1 cellular context compared by ENCODE assay signal in the genomic region with DNA sequence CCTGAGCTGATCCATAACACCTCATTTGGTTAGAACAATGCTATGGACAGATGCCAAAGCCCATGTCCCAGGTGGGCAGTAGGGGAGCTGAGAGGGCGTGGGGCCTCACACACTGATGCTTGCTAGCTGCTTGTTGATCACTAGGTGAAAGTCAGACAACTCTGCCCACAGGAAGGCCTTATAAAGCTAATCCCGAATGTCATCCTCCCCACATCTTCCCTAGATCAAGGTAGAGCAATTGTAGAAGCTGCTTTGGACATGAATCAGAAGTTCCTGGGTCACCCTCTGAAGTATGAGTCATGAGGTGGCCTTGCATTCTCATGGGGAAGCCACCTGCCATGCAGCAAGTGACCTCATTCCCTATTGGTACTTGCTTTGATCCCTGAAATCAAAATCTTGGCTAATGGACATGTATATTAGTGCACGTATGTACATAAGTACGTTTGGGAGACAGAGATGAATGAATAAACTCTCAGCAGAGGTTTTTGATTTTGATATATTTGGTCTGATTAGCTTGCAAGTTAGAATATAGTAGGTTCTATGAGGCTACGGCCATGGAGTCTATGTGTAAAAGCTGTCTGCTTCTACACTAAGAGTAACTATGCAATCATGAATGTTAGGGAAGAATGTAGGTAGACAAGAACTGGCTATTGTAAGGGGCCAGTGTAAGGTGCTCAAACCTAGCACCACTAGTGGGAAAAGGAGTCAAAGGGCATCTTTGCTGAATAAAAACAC.
TF ChIP-seq lines count a peak whose summit lies in the region.

No MANE protein-coding gene starts in this region.

TF ChIP-seq in HepG2, 621 proteins besides CTCF, POLR2A, EP300 and RAD21 (continued from another document):
- no peak for TF ChIP-seq ZNF609 (CRISPR knock-in tag; IDR thresholded peaks at IDR 0.05; ENCODE audit: borderline replicate concordance)
- TF ChIP-seq NFKB2 (CRISPR knock-in tag; IDR thresholded peaks at IDR 0.05; ENCODE audit: borderline replicate concordance), result no peak
- no peak for TF ChIP-seq KMT2B (CRISPR knock-in tag; IDR thresholded peaks at IDR 0.05)
- TF ChIP-seq SETDB1 (CRISPR knock-in tag; IDR thresholded peaks at IDR 0.05; ENCODE audit: borderline replicate concordance), result no peak
- TF ChIP-seq TSC22D2 (CRISPR knock-in tag; IDR thresholded peaks at IDR 0.05; ENCODE audit: borderline replicate concordance), result no peak
- TF ChIP-seq, protein P1, sequence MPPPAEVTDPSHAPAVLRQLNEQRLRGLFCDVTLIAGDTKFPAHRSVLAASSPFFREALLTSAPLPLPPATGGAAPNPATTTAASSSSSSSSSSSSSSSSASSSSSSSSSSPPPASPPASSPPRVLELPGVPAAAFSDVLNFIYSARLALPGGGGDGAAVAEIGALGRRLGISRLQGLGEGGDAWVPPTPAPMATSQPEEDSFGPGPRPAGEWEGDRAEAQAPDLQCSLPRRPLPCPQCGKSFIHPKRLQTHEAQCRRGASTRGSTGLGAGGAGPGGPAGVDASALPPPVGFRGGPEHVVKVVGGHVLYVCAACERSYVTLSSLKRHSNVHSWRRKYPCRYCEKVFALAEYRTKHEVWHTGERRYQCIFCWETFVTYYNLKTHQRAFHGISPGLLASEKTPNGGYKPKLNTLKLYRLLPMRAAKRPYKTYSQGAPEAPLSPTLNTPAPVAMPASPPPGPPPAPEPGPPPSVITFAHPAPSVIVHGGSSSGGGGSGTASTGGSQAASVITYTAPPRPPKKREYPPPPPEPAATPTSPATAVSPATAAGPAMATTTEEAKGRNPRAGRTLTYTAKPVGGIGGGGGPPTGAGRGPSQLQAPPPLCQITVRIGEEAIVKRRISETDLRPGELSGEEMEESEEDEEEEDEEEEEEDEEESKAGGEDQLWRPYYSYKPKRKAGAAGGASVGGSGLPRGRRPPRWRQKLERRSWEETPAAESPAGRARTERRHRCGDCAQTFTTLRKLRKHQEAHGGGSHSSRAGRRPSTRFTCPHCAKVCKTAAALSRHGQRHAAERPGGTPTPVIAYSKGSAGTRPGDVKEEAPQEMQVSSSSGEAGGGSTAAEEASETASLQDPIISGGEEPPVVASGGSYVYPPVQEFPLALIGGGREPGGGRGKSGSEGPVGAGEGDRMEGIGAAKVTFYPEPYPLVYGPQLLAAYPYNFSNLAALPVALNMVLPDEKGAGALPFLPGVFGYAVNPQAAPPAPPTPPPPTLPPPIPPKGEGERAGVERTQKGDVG (CRISPR knock-in tag; IDR thresholded peaks at IDR 0.05; ENCODE audit: borderline replicate concordance), result no peak
- TF ChIP-seq SKI (IDR thresholded peaks at IDR 0.05; ENCODE audit: partially characterized antibody), result no peak
- peak; percentile 50; the same call in 1 of the 2 replicates for TF ChIP-seq ZNF607 (CRISPR knock-in tag; IDR thresholded peaks at IDR 0.05; ENCODE audit: borderline replicate concordance)
- no peak for TF ChIP-seq POLR2G (IDR thresholded peaks at IDR 0.05; ENCODE audit: low read depth, low read length)
- no peak for TF ChIP-seq ZBED4 (CRISPR knock-in tag; IDR thresholded peaks at IDR 0.05; ENCODE audit: borderline replicate concordance)
- no peak for TF ChIP-seq NONO (IDR thresholded peaks at IDR 0.05)
- TF ChIP-seq NONO (CRISPR knock-in tag; conservative IDR thresholded peaks at IDR 0.05), result no peak
- TF ChIP-seq HDAC1 (CRISPR knock-in tag; IDR thresholded peaks at IDR 0.05), result peak; percentile 22; the same call in 1 of the 2 replicates
- TF ChIP-seq MAFG (CRISPR knock-in tag; IDR thresholded peaks at IDR 0.05), result no peak
- TF ChIP-seq PRMT3 (CRISPR knock-in tag; IDR thresholded peaks at IDR 0.05; ENCODE audit: borderline replicate concordance, low read depth), result no peak
- TF ChIP-seq, protein P2, sequence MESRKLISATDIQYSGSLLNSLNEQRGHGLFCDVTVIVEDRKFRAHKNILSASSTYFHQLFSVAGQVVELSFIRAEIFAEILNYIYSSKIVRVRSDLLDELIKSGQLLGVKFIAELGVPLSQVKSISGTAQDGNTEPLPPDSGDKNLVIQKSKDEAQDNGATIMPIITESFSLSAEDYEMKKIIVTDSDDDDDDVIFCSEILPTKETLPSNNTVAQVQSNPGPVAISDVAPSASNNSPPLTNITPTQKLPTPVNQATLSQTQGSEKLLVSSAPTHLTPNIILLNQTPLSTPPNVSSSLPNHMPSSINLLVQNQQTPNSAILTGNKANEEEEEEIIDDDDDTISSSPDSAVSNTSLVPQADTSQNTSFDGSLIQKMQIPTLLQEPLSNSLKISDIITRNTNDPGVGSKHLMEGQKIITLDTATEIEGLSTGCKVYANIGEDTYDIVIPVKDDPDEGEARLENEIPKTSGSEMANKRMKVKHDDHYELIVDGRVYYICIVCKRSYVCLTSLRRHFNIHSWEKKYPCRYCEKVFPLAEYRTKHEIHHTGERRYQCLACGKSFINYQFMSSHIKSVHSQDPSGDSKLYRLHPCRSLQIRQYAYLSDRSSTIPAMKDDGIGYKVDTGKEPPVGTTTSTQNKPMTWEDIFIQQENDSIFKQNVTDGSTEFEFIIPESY (CRISPR knock-in tag; IDR thresholded peaks at IDR 0.05), result no peak
- TF ChIP-seq PCBP1 (IDR thresholded peaks at IDR 0.05; ENCODE audit: borderline replicate concordance, low read depth, low read length), result no peak
- TF ChIP-seq HMG20B (CRISPR knock-in tag; conservative IDR thresholded peaks at IDR 0.05), result 0 out of 2 replicates have a peak, but pooled peaks have one; percentile 8
- no peak for TF ChIP-seq IRX3 (CRISPR knock-in tag; IDR thresholded peaks at IDR 0.05; ENCODE audit: borderline replicate concordance, low read depth)
- TF ChIP-seq MED1 (CRISPR knock-in tag; IDR thresholded peaks at IDR 0.05), result peak; percentile 92
TF ChIP-seq in HepG2: peak in this region for 83.
